Comparison of ENCODE assay signal across 8 cellular contexts in genomic region chr4:84582988-84583870, GRCh38. TPM values are rescaled to one million over a fixed set of nuclear protein-coding genes. Genes with fewer than 3 reads are reported as not detected.
DNase-seq lines count a peak whose midpoint lies in the region; ATAC-seq and TF ChIP-seq lines count a peak whose summit lies in the region.

Gene CDS1, plus strand, starts transcription at chr4:84583127. Its CDS starts 275 bp downstream, at chr4:84583402.

- H3K36me3 Mint-ChIP-seq in activated CD4-positive, alpha-beta memory T cell treated with anti-CD3 and anti-CD28 coated beads, Interleukin-2, amount 10 ng/mL, durations not matched to agents 7 days and 5 days (ENCODE audit: low read depth): peaks cover 6% of the 10 kb centered on the region
- H3K36me3 Mint-ChIP-seq in nephron progenitor cell (ENCODE audit: low read depth): peaks cover 10% of the 10 kb centered on the region

- POLR2A ChIA-PET in activated CD4-positive, alpha-beta memory T cell treated with anti-CD3 and anti-CD28 coated beads, Interleukin-2, amount 10 ng/mL, durations not matched to agents 7 days and 5 days (lab: Charles Lee): no interaction called here

- DNase-seq in NCI-H1105 (lab: John Stamatoyannopoulos, UW) (peak; percentile 68), NCI-H1105 treated with DMSO at 0.1 percent for 48 hours (lab: John Stamatoyannopoulos, UW) (no peak), LNCaP clone FGC (ENCODE audit: low read depth) (peak; percentile 49), fibroblast of mammary gland (ENCODE audit: low read depth) (no peak), nephron progenitor cell (peak; percentile 54), COR-L47 (lab: John Stamatoyannopoulos, UW) (no peak)
- peak; percentile 26 for DNase-seq in activated CD4-positive, alpha-beta memory T cell treated with anti-CD3 and anti-CD28 coated beads, Interleukin-2, amount 10 ng/mL, durations not matched to agents 7 days and 5 days

- H3K27ac Mint-ChIP-seq in activated CD4-positive, alpha-beta memory T cell treated with anti-CD3 and anti-CD28 coated beads, Interleukin-2, amount 10 ng/mL, durations not matched to agents 7 days and 5 days: no peak within 1 kb of the TSS
- H3K27ac Mint-ChIP-seq in nephron progenitor cell: no peak within 1 kb of the TSS

- no peak for TF ChIP-seq CTCF in LNCaP clone FGC (IDR thresholded peaks at IDR 0.05; ENCODE audit: control insufficient read depth, extremely low read depth, insufficient read depth)
- TF ChIP-seq CTCF in fibroblast of mammary gland (conservative IDR thresholded peaks at IDR 0.05; ENCODE audit: control insufficient read depth, insufficient read depth, low read depth, low read length): no peak
- no peak for TF ChIP-seq CTCF in nephron progenitor cell (IDR thresholded peaks at IDR 0.05)

- peak; percentile 45 for ATAC-seq in GM21825 (IDR thresholded peaks at IDR 0.05; ENCODE audit: unreplicated experiment)

- peak within 1 kb of the TSS; percentile 85 for H3K4me3 ChIP-seq in LNCaP clone FGC (ENCODE audit: low read depth, low read length)
- H3K4me3 ChIP-seq in fibroblast of mammary gland (ENCODE audit: control insufficient read depth, low read depth, low read length): peak within 1 kb of the TSS; percentile 44

- peaks cover 47% of the 10 kb centered on the region for H3K27me3 Mint-ChIP-seq in activated CD4-positive, alpha-beta memory T cell treated with anti-CD3 and anti-CD28 coated beads, Interleukin-2, amount 10 ng/mL, durations not matched to agents 7 days and 5 days
- peaks cover 60% of the 10 kb centered on the region for H3K27me3 Mint-ChIP-seq in nephron progenitor cell (ENCODE audit: low read depth, poor library complexity)

- H3K4me1 Mint-ChIP-seq in activated CD4-positive, alpha-beta memory T cell treated with anti-CD3 and anti-CD28 coated beads, Interleukin-2, amount 10 ng/mL, durations not matched to agents 7 days and 5 days: peaks cover 20% of the 10 kb centered on the region
- peaks cover 29% of the 10 kb centered on the region for H3K4me1 Mint-ChIP-seq in nephron progenitor cell

- CTCF ChIA-PET in activated CD4-positive, alpha-beta memory T cell treated with anti-CD3 and anti-CD28 coated beads, Interleukin-2, amount 10 ng/mL, durations not matched to agents 7 days and 5 days (lab: Charles Lee): interaction anchor here (1.0 kb wide), 1 partner anchor 55 kb away, joined by 3 read pairs; no protein-coding TSS in a partner anchor

- H3K9me3 Mint-ChIP-seq in activated CD4-positive, alpha-beta memory T cell treated with anti-CD3 and anti-CD28 coated beads, Interleukin-2, amount 10 ng/mL, durations not matched to agents 7 days and 5 days: no peaks in the 10 kb centered on the region
- peaks cover 15% of the 10 kb centered on the region for H3K9me3 Mint-ChIP-seq in nephron progenitor cell

- H3K4me3 Mint-ChIP-seq in activated CD4-positive, alpha-beta memory T cell treated with anti-CD3 and anti-CD28 coated beads, Interleukin-2, amount 10 ng/mL, durations not matched to agents 7 days and 5 days: peak within 1 kb of the TSS; percentile 75
- peak within 1 kb of the TSS; percentile 88 for H3K4me3 Mint-ChIP-seq in nephron progenitor cell

RNA-seq across cellular contexts. Expression of gene CDS1, which starts in this region (rescaled TPM):
- total RNA-seq in activated CD4-positive, alpha-beta memory T cell treated with anti-CD3 and anti-CD28 coated beads, Interleukin-2, amount 10 ng/mL, durations not matched to agents 7 days and 5 days: under 1 TPM; 0.33 to 0.53 TPM

Comparison
In these comparisons a context has a peak if more than half of its experiments do, and no peak if none do; other contexts are left out.
1. DNase-seq: peak in NCI-H1105 (single experiment), LNCaP clone FGC (single experiment) and nephron progenitor cell (single experiment); none in NCI-H1105 treated with DMSO at 0.1 percent for 48 hours (single experiment), fibroblast of mammary gland (single experiment) and COR-L47 (single experiment).
2. Peak in DNase-seq in activated CD4-positive, alpha-beta memory T cell treated with anti-CD3 and anti-CD28 coated beads, Interleukin-2, amount 10 ng/mL, durations not matched to agents 7 days and 5 days; RNA of the gene not detected or under 1 TPM.